Comparison of ENCODE assay signal across 24 cellular contexts in the genomic region with DNA sequence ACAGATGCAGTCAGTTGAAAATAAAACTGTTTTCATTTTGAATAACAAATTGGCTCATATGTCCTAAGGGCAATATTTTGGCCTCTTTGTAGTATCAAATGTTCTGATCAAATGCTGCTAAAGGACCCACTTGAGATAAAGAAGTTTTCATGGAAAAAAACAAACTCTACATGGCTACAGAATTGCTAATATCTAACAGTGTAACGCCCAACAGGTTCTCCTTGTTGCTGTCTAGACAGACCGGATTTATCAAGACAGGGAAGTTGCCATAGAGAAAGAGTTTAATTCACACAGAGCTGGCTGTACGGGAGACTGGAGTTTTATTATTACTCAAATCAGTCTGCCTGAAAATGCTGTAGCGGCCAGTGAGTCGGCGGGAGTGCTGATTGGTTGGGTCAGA.
"Had no signal": no experiment of that assay in that cellular context is flagged by ENCODE, and none has a peak within 500 bp of the region (broad histone marks: within the 10 kb centered on the region; RNA-seq: fewer than 3 reads in every experiment).

No MANE protein-coding gene starts in this region.

- H3K27me3 Mint-ChIP-seq: naive B cell; progenitor cell of endocrine pancreas; stimulated activated memory B cell treated with anti-CD40 and anti-IgM and Interleukin-4, amounts not matched to agents 10 μg/mL and 1 μg/mL and 100 μg/mL, for 72 hours; stimulated activated naive CD8-positive, alpha-beta T cell treated with anti-CD3 and anti-CD28 coated beads, Interleukin-15, amount 100 ng/mL, for 72 hours; type B pancreatic cell had no signal

- H3K4me3 Mint-ChIP-seq: naive B cell; natural killer cell; stimulated activated memory B cell treated with anti-CD40 and anti-IgM and Interleukin-4, amounts not matched to agents 10 μg/mL and 1 μg/mL and 100 μg/mL, for 72 hours; stimulated activated naive CD8-positive, alpha-beta T cell treated with anti-CD3 and anti-CD28 coated beads, Interleukin-15, amount 100 ng/mL, for 72 hours; type B pancreatic cell had no signal

- H3K36me3 ChIP-seq: lower lobe of right lung, ovary, right atrium auricular region, right lobe of liver, uterus had no signal

- H3K9me3 Mint-ChIP-seq: natural killer cell had no signal

- H2AFZ ChIP-seq: hepatocyte had no signal

- H3K27me3 ChIP-seq: hepatocyte, ovary, right atrium auricular region, right lobe of liver, tibial nerve, uterus had no signal

- H3K36me3 Mint-ChIP-seq: natural killer cell had no signal

- ATAC-seq: left lobe of liver; natural killer cell; right lobe of liver; stimulated activated memory B cell treated with anti-CD40 and anti-IgM and Interleukin-4, amounts not matched to agents 10 μg/mL and 1 μg/mL and 100 μg/mL, for 72 hours; stimulated activated naive CD8-positive, alpha-beta T cell treated with anti-CD3 and anti-CD28 coated beads, Interleukin-15, amount 100 ng/mL, for 72 hours had no signal

- DNase-seq: islet precursor cell; lower lobe of right lung; mammary epithelial cell; mesenchymal stem cell; naive B cell; natural killer cell; ovary; right lobe of liver; stimulated activated CD4-positive, alpha-beta T cell treated with anti-CD3 and anti-CD28 coated beads, Interleukin-1b, Interleukin-23, amount 100 ng/mL, for 48 hours; stimulated activated CD4-positive, alpha-beta T cell treated with anti-CD3 and anti-CD28 coated beads, Interleukin-2, amount 100 ng/mL, for 48 hours; stimulated activated CD4-positive, alpha-beta T cell treated with anti-CD3 and anti-CD28 coated beads, Interleukin-4, amount 100 ng/mL, for 4 hours; stimulated activated CD8-positive, alpha-beta memory T cell treated with anti-CD3 and anti-CD28 coated beads, Interleukin-4, amount 100 ng/mL, for 48 hours; stimulated activated naive CD4-positive, alpha-beta T cell treated with Interleukin-2 at 50 U/mL for 16 hours; stimulated activated naive CD8-positive, alpha-beta T cell treated with anti-CD3 and anti-CD28 coated beads, Interleukin-15, amount 100 ng/mL, for 72 hours; substantia nigra; uterus had no signal

- H3K79me2 ChIP-seq: hepatocyte had no signal

- H3K4me3 ChIP-seq: hepatocyte, lower lobe of right lung, ovary, right atrium auricular region, right lobe of liver, smooth muscle cell, tibial nerve, uterus had no signal

- H3K27ac Mint-ChIP-seq: natural killer cell; progenitor cell of endocrine pancreas; stimulated activated memory B cell treated with anti-CD40 and anti-IgM and Interleukin-4, amounts not matched to agents 10 μg/mL and 1 μg/mL and 100 μg/mL, for 72 hours; stimulated activated naive CD8-positive, alpha-beta T cell treated with anti-CD3 and anti-CD28 coated beads, Interleukin-15, amount 100 ng/mL, for 72 hours; type B pancreatic cell had no signal

- H3K4me2 ChIP-seq: hepatocyte, smooth muscle cell had no signal

- H3K4me1 ChIP-seq: lower lobe of right lung, right atrium auricular region, right lobe of liver, tibial nerve, uterus had no signal

- H3K27ac ChIP-seq: hepatocyte, lower lobe of right lung, ovary, right atrium auricular region, right lobe of liver, tibial nerve, uterus had no signal

- H3K9me3 ChIP-seq: lower lobe of right lung, ovary, right atrium auricular region, right lobe of liver, tibial nerve, uterus had no signal

- H3K4me1 Mint-ChIP-seq: natural killer cell; stimulated activated memory B cell treated with anti-CD40 and anti-IgM and Interleukin-4, amounts not matched to agents 10 μg/mL and 1 μg/mL and 100 μg/mL, for 72 hours; stimulated activated naive CD8-positive, alpha-beta T cell treated with anti-CD3 and anti-CD28 coated beads, Interleukin-15, amount 100 ng/mL, for 72 hours had no signal
